17 cellular contexts compared by ENCODE assay signal in genomic region chr12:22474970-22475720, GRCh38.
"Had no signal": no experiment of that assay in that cellular context is flagged by ENCODE, and none has a peak within 500 bp of the region (broad histone marks: within the 10 kb centered on the region; RNA-seq: fewer than 3 reads in every experiment).

No MANE protein-coding gene starts in this region.

- FAIRE-seq: keratinocyte had no signal

- H3K4me3 ChIP-seq: hepatocyte, ovary, thoracic aorta, upper lobe of right lung had no signal

- DNase-seq: activated CD4-positive, alpha-beta T cell treated with anti-CD3 and anti-CD28 coated beads, Interleukin-2, amount 10 ng/mL, durations not matched to agents 7 days and 5 days; activated CD4-positive, CD25-positive, alpha-beta regulatory T cell; activated CD8-positive, alpha-beta memory T cell treated with anti-CD3 and anti-CD28 coated beads for 24 hours; activated gamma-delta T cell treated with Interleukin-2 at 50 U/mL for 16 hours; activated naive CD8-positive, alpha-beta T cell treated with anti-CD3 and anti-CD28 coated beads for 36 hours; amygdala; effector memory CD8-positive, alpha-beta T cell; midbrain; ovary; stimulated activated CD4-positive, alpha-beta T cell treated with anti-CD3 and anti-CD28 coated beads, Interleukin-2, amount 100 ng/mL, for 24 hours; upper lobe of right lung had no signal

- ATAC-seq: effector memory CD8-positive, alpha-beta T cell; left lobe of liver; sciatic nerve; stimulated activated effector memory CD8-positive, alpha-beta T cell treated with anti-CD3 and anti-CD28 coated beads, Interleukin-12 subunit alpha, Interleukin-12 subunit beta, amount 100 ng/mL, for 72 hours; upper lobe of right lung had no signal
